7 cellular contexts compared by ENCODE assay signal in genomic region chr21:28927122-28927521, GRCh38.
"Had no signal": no experiment of that assay in that cellular context is flagged by ENCODE, and none has a peak within 500 bp of the region (broad histone marks: within the 10 kb centered on the region; RNA-seq: fewer than 3 reads in every experiment).

No MANE protein-coding gene starts in this region.

- DNase-seq: GM23248, GOT3, H7, HFFc6 had no signal

- H3K4me1 Mint-ChIP-seq: IgD-negative memory B cell had no signal

- H3K27ac Mint-ChIP-seq: HFFc6 had no signal

- H3K9me3 Mint-ChIP-seq: HFFc6, IgD-negative memory B cell had no signal

- H3K27me3 Mint-ChIP-seq: IgD-negative memory B cell had no signal

- H3K4me3 Mint-ChIP-seq: HFFc6, IgD-negative memory B cell had no signal

- ATAC-seq: HCT116, HepG2 had no signal
